In genomic region chr10:33815776-33816175, GRCh38 we compare ENCODE assay signal across 20 cellular contexts.
"Had no signal": no experiment of that assay in that cellular context is flagged by ENCODE, and none has a peak within 500 bp of the region (broad histone marks: within the 10 kb centered on the region; RNA-seq: fewer than 3 reads in every experiment).

No MANE protein-coding gene starts in this region.

- H3K4me3 Mint-ChIP-seq: endodermal cell, immature natural killer cell, memory B cell, mesothelial cell of epicardium, natural killer cell, neural crest cell had no signal

- H3K27me3 Mint-ChIP-seq: memory B cell had no signal

- ATAC-seq: foreskin keratinocyte, left cardiac atrium, lower lobe of right lung, natural killer cell had no signal

- H3K4me1 Mint-ChIP-seq: memory B cell had no signal

- H3K27ac Mint-ChIP-seq: endodermal cell, immature natural killer cell, memory B cell, mesothelial cell of epicardium, natural killer cell had no signal

- DNase-seq: effector CD4-positive, alpha-beta T cell; endodermal cell; erythroblast; foreskin keratinocyte; immature natural killer cell; kidney; left cardiac atrium; left ventricle myocardium inferior; lower lobe of right lung; natural killer cell; ovary; small intestine; stimulated activated CD4-positive, alpha-beta T cell treated with anti-CD3 and anti-CD28 coated beads, Interleukin-12 subunit alpha, Interleukin-12 subunit beta, amount 100 ng/mL, for 4 hours; stimulated activated naive CD4-positive, alpha-beta T cell; stomach; substantia nigra; trophoblast cell had no signal

- H3K9me3 Mint-ChIP-seq: immature natural killer cell, natural killer cell had no signal

- H3K36me3 Mint-ChIP-seq: immature natural killer cell, memory B cell, mesothelial cell of epicardium, natural killer cell had no signal
